15 cellular contexts compared by ENCODE assay signal in genomic region chr20:44542902-44543301, GRCh38. TPM values are rescaled to one million over a fixed set of nuclear protein-coding genes. Genes with fewer than 3 reads are reported as not detected.
DNase-seq lines count a peak whose midpoint lies in the region; ATAC-seq and TF ChIP-seq lines count a peak whose summit lies in the region.
"Had no signal": no experiment of that assay in that cellular context is flagged by ENCODE, and none has a peak within 500 bp of the region (broad histone marks: within the 10 kb centered on the region; RNA-seq: fewer than 3 reads in every experiment).

No MANE protein-coding gene starts in this region.

- H3K36me3 ChIP-seq in adrenal gland (replicated peaks in 1 of 2) (no peaks in the 10 kb centered on the region), mucosa of descending colon (ENCODE audit: low read depth) (no peaks in the 10 kb centered on the region), transverse colon (no peaks in the 10 kb centered on the region)

- TF ChIP-seq POLR2A in adrenal gland (IDR thresholded peaks at IDR 0.05) (no peak), transverse colon (IDR thresholded peaks at IDR 0.05) (no peak)

- H3K9me3 ChIP-seq in adrenal gland (replicated peaks in 1 of 3) (no peaks in the 10 kb centered on the region), mucosa of descending colon (no peaks in the 10 kb centered on the region), transverse colon (no peaks in the 10 kb centered on the region)

- WGBS in adrenal gland, 4 donors, result 46 to 73% (median 65%) methylated on average over 2 of the region's 2 CpGs
- 38% methylated on average over 2 of the region's 2 CpGs; no CpG with 5 or more reads in 1 of the 2 donors for WGBS in transverse colon (ENCODE audit: low coverage in 1 of 2), 2 donors

- peak; percentile 50 to 77 for DNase-seq in NOMO-1 (lab: John Stamatoyannopoulos, UW; ENCODE audit: unreplicated experiment in 2 of 2)
- DNase-seq in adrenal gland, result no peak
- no peak for DNase-seq in mucosa of descending colon
- DNase-seq in transverse colon, result no peak
- no peak for DNase-seq in RKO (ENCODE audit: low spot score)
- DNase-seq: HCEC 1CT; NCI-H1092; NCI-H1694; NCI-H2107; NCI-H345; NCI-H69; NK-92 treated with Interleukin-12 subunit alpha and Interleukin-12 subunit beta, amount 100 ng/mL, for 24 hours had no signal

- intact Hi-C loops in adrenal gland (cut with DNase I) (no loop called here), mucosa of descending colon (cut with DNase I, micrococcal nuclease) (no loop called here), transverse colon (cut with DNase I; ENCODE audit: low total_unique reads) (no loop called here)

- H3K27me3 ChIP-seq in adrenal gland (no peaks in the 10 kb centered on the region), transverse colon (no peaks in the 10 kb centered on the region)

- peaks cover 32 to 39% of the 10 kb centered on the region in 2 donors for H3K4me1 ChIP-seq in adrenal gland (replicated peaks in 1 of 2)
- H3K4me1 ChIP-seq in mucosa of descending colon (ENCODE audit: low read depth), result peaks cover 11% of the 10 kb centered on the region
- H3K4me1 ChIP-seq in transverse colon, result peaks cover 0 to 44% (median 16%) of the 10 kb centered on the region in 4 donors

- H3K27ac ChIP-seq in adrenal gland (peak overlapping the region in 4 of 5 donors; percentile 33 to 79 (median 60)), transverse colon (peak overlapping the region; percentile 26 to 67 (median 49))

- in situ Hi-C loops in transverse colon (cut with MboI; ENCODE audit: low pct_ligation_motif_present in 1 of 4, low pct_unique_long_range_greater_than_20kb in 1 of 4, low sequenced_read_pairs in 3 of 4), result no loop called here

- no peak for TF ChIP-seq EP300 in transverse colon (IDR thresholded peaks at IDR 0.05; ENCODE audit: low read depth)

- H3K4me3 ChIP-seq in adrenal gland, result no peak overlapping the region
- no peak overlapping the region for H3K4me3 ChIP-seq in mucosa of descending colon
- H3K4me3 ChIP-seq in transverse colon, result no peak overlapping the region

- no peak for TF ChIP-seq CTCF in adrenal gland (IDR thresholded peaks at IDR 0.05)
- no peak for TF ChIP-seq CTCF in mucosa of descending colon (IDR thresholded peaks at IDR 0.05)
- TF ChIP-seq CTCF in transverse colon (IDR thresholded peaks at IDR 0.05), result no peak

- ATAC-seq in mucosa of descending colon (peak; percentile 47), GM18868 (IDR thresholded peaks at IDR 0.05; ENCODE audit: unreplicated experiment) (no peak), GM21515 (IDR thresholded peaks at IDR 0.05; ENCODE audit: unreplicated experiment) (no peak)
- ATAC-seq: Right ventricle myocardium inferior had no signal

RNA-seq across cellular contexts. Expression of gene SERINC3, which starts 21.0 kb away (rescaled TPM):
- 100 to 1,000 TPM; 105 to 213 (median 158) TPM for total RNA-seq in adrenal gland
- 100 to 1,000 TPM in 1 of 3 donors, 10 to 100 TPM in 2; 51.5 to 137 (median 54.5) TPM for polyA plus RNA-seq in adrenal gland
- total RNA-seq in mucosa of descending colon, result 100 to 1,000 TPM; 103 to 128 (median 110) TPM
- 10 to 100 TPM; 19.3 to 85.7 (median 53.1) TPM for total RNA-seq in transverse colon

RNA-seq across cellular contexts. Expression of gene PKIG, which starts 39.5 kb away (rescaled TPM):
- total RNA-seq in adrenal gland (100 to 1,000 TPM in 6 of 8 donors, 10 to 100 TPM in 2; 56.1 to 225 (median 149) TPM), mucosa of descending colon (100 to 1,000 TPM in 1 of 3 donors, 10 to 100 TPM in 2; 39.9 to 101 (median 42.4) TPM), transverse colon (100 to 1,000 TPM in 1 of 4 donors, 10 to 100 TPM in 3; 40.8 to 106 (median 80.4) TPM)
- polyA plus RNA-seq in adrenal gland, result 100 to 1,000 TPM in 1 of 3 donors, 10 to 100 TPM in 2; 43.9 to 114 (median 98.0) TPM

Comparison
In these comparisons a context has a peak if more than half of its experiments do, and no peak if none do; other contexts are left out.
1. DNase-seq: peak in NOMO-1 (2 of 2); none in adrenal gland (0 of 7), mucosa of descending colon (0 of 3), transverse colon (single experiment) and RKO (single experiment).